ENCODE assay signal across 9 cellular contexts in genomic region chr7:137343483-137343841, GRCh38. TPM values are rescaled to one million over a fixed set of nuclear protein-coding genes. Genes with fewer than 3 reads are reported as not detected.
A peak's percentile ranks its signal among the peaks of the same experiment; 100 is the strongest.
DNase-seq lines count a peak whose midpoint lies in the region; ATAC-seq and TF ChIP-seq lines count a peak whose summit lies in the region.
"Had no signal": no experiment of that assay in that cellular context is flagged by ENCODE, and none has a peak within 500 bp of the region (broad histone marks: within the 10 kb centered on the region; RNA-seq: fewer than 3 reads in every experiment).

Gene PTN (minus strand): TSS chr7:137343733. CDS start chr7:137254973, 88,760 bp downstream.

- DNase-seq in Calu3 (peak; percentile 6), NCI-H774 (lab: John Stamatoyannopoulos, UW) (peak; percentile 5), fibroblast of gingiva (ENCODE audit: low read depth) (peak; percentile 31), myocyte (ENCODE audit: low read depth) (peak; percentile 47), epidermal melanocyte (ENCODE audit: insufficient read length, low spot score) (no peak), germinal center (ENCODE audit: low spot score) (no peak)
- no peak for DNase-seq in stimulated activated CD4-positive, alpha-beta T cell treated with anti-CD3 and anti-CD28 coated beads, Interleukin-1b, Interleukin-23, amount 100 ng/mL, for 48 hours

- ATAC-seq in GM18868 (IDR thresholded peaks at IDR 0.05; ENCODE audit: unreplicated experiment) = no peak

- no peaks in the 10 kb centered on the region for H3K27me3 Mint-ChIP-seq in Calu3 (ENCODE audit: unreplicated experiment)
- H3K27me3 Mint-ChIP-seq: activated naive CD4-positive, alpha-beta T cell treated with anti-CD3 and anti-CD28 coated beads, Interleukin-2, amount 50 U/mL, for 24 hours had no signal

- H3K36me3 Mint-ChIP-seq in Calu3 (ENCODE audit: insufficient read depth, unreplicated experiment) = no peaks in the 10 kb centered on the region
- H3K36me3 Mint-ChIP-seq: activated naive CD4-positive, alpha-beta T cell treated with anti-CD3 and anti-CD28 coated beads, Interleukin-2, amount 50 U/mL, for 24 hours had no signal

- H3K9me3 Mint-ChIP-seq in Calu3 (ENCODE audit: low read depth, unreplicated experiment) = peaks cover 5% of the 10 kb centered on the region

- peaks cover 6% of the 10 kb centered on the region for H3K4me1 Mint-ChIP-seq in Calu3 (ENCODE audit: low read depth, unreplicated experiment)
- H3K4me1 Mint-ChIP-seq: activated naive CD4-positive, alpha-beta T cell treated with anti-CD3 and anti-CD28 coated beads, Interleukin-2, amount 50 U/mL, for 24 hours had no signal

- H3K27ac Mint-ChIP-seq in Calu3 (ENCODE audit: unreplicated experiment) = no peak within 1 kb of the TSS
- H3K27ac Mint-ChIP-seq: activated naive CD4-positive, alpha-beta T cell treated with anti-CD3 and anti-CD28 coated beads, Interleukin-2, amount 50 U/mL, for 24 hours had no signal

- intact Hi-C loops in Calu3 (cut with micrococcal nuclease; ENCODE audit: unreplicated experiment) = loop anchor here (10.0 kb wide), 1 partner anchor 251 kb away; no protein-coding TSS in a partner anchor

- BruUV-seq in Calu3 (replicated peaks; lab: Mats Ljungman, UMichigan) = no TSS peak

- peak within 1 kb of the TSS; percentile 27 for H3K4me3 Mint-ChIP-seq in Calu3 (ENCODE audit: low read depth, unreplicated experiment)
- H3K4me3 Mint-ChIP-seq: activated naive CD4-positive, alpha-beta T cell treated with anti-CD3 and anti-CD28 coated beads, Interleukin-2, amount 50 U/mL, for 24 hours had no signal

- CTCF ChIA-PET in Calu3 (lab: Charles Lee) = interaction anchor here (0.5 kb wide), 1 partner anchor 63 kb away, joined by 5 read pairs; no protein-coding TSS in a partner anchor

- no peak for TF ChIP-seq CTCF in Calu3 (IDR thresholded peaks at IDR 0.05; ENCODE audit: unreplicated experiment)

RNA-seq across cellular contexts. Expression of gene PTN, which starts in this region (rescaled TPM):
- total RNA-seq in Calu3 (2022) (0.35 and 0.54 TPM in 2 replicates), myocyte (0.67 and 0.68 TPM in 2 replicates)
- polyA plus RNA-seq in myocyte (2012) = 0.68 TPM

Comparison
In these comparisons a context has a peak if more than half of its experiments do, and no peak if none do; other contexts are left out.
1. Peak in DNase-seq in Calu3; RNA of the gene not detected or under 1 TPM.
2. Peak in DNase-seq in myocyte; RNA of the gene not detected or under 1 TPM.
3. DNase-seq: peak in NCI-H774 (single experiment) and fibroblast of gingiva (single experiment); none in stimulated activated CD4-positive, alpha-beta T cell treated with anti-CD3 and anti-CD28 coated beads, Interleukin-1b, Interleukin-23, amount 100 ng/mL, for 48 hours (single experiment), epidermal melanocyte (single experiment) and germinal center (single experiment).